19 cellular contexts compared by ENCODE assay signal in genomic region chr12:115407036-115407435, GRCh38.
"Had no signal": no experiment of that assay in that cellular context is flagged by ENCODE, and none has a peak within 500 bp of the region (broad histone marks: within the 10 kb centered on the region; RNA-seq: fewer than 3 reads in every experiment).

No MANE protein-coding gene starts in this region.

- H3K4me1 ChIP-seq: parathyroid adenoma, uterus had no signal

- H3K36me3 ChIP-seq: left ventricle myocardium inferior, neutrophil, tibial artery, uterus had no signal

- H3K27ac ChIP-seq: left ventricle myocardium inferior, neutrophil, parathyroid adenoma, tibial artery, uterus had no signal

- H3K27me3 ChIP-seq: tibial artery, uterus had no signal

- ATAC-seq: activated T-helper 17 cell treated with anti-CD3 and anti-CD28 coated beads, Interleukin-2, amount 50 U/mL, for 72 hours; mucosa of descending colon; naive thymus-derived CD8-positive, alpha-beta T cell; stimulated activated naive B cell treated with anti-CD40 and anti-IgM and Interleukin-4, amounts not matched to agents 10 μg/mL and 1 μg/mL and 100 μg/mL, for 72 hours had no signal

- H3K79me2 ChIP-seq: parathyroid adenoma had no signal

- DNase-seq: activated CD4-positive, CD25-positive, alpha-beta regulatory T cell treated with anti-CD3 and anti-CD28 coated beads, Interleukin-2, amount 50 U/mL, for 72 hours; activated naive CD4-positive, alpha-beta T cell treated with Interleukin-2 at 50 U/mL for 16 hours; activated T-cell treated with anti-CD3 and anti-CD28 coated beads for 4 hours; anterior cingulate cortex; cortex of kidney; effector CD8-positive, alpha-beta T cell; foreskin fibroblast; glutamatergic neuron; hypothalamus; kidney; left ventricle myocardium inferior; mucosa of descending colon; naive thymus-derived CD8-positive, alpha-beta T cell; stimulated activated naive B cell treated with anti-CD40 and anti-IgM and Interleukin-4, amounts not matched to agents 10 μg/mL and 1 μg/mL and 100 μg/mL, for 72 hours; tibial artery; uterus had no signal

- H3K4me3 ChIP-seq: left ventricle myocardium inferior, mucosa of descending colon, tibial artery, uterus had no signal

- H2AFZ ChIP-seq: parathyroid adenoma had no signal

- H3K9ac ChIP-seq: parathyroid adenoma had no signal

- H3K9me3 ChIP-seq: left ventricle myocardium inferior, mucosa of descending colon, neutrophil, tibial artery, uterus had no signal
